11 cellular contexts compared by ENCODE assay signal in the genomic region with DNA sequence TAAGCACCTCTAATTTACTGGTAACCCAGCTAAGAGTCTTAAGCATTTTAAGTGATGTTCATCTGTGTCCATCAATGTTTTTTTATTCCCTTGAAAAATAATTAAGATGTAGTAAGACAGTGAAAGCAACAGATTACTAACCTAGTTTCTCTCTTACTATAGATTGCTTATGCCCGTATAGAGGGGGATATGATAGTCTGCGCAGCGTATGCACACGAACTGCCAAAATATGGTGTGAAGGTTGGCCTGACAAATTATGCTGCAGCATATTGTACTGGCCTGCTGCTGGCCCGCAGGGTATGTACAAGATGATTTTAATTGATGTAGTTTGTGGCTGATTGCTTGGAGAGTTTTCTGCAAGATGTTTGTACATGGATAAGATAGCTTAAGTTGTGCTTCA. TPM values are rescaled to one million over a fixed set of nuclear protein-coding genes. Genes with fewer than 3 reads are reported as not detected.
A peak's percentile ranks its signal among the peaks of the same experiment; 100 is the strongest.
DNase-seq lines count a peak whose midpoint lies in the region; ATAC-seq and TF ChIP-seq lines count a peak whose summit lies in the region.
"Had no signal": no experiment of that assay in that cellular context is flagged by ENCODE, and none has a peak within 500 bp of the region (broad histone marks: within the 10 kb centered on the region; RNA-seq: fewer than 3 reads in every experiment).

No MANE protein-coding gene starts in this region.

- TF ChIP-seq EP300 in neural cell (conservative IDR thresholded peaks at IDR 0.05; ENCODE audit: poor library complexity, severe bottlenecking): no peak

- TF ChIP-seq RAD21 in neural cell (conservative IDR thresholded peaks at IDR 0.05): no peak

- H3K4me1 ChIP-seq in duodenal mucosa (ENCODE audit: control insufficient read depth in 1 of 2, insufficient read depth in 2 of 2, low read length in 2 of 2) (peaks cover 29 to 30% of the 10 kb centered on the region in 2 donors), upper lobe of right lung (peaks cover 36% of the 10 kb centered on the region)

- H3K27ac ChIP-seq in duodenal mucosa (ENCODE audit: low read depth, low read length) (no peak overlapping the region), neural cell (ENCODE audit: low read length) (no peak overlapping the region), upper lobe of right lung (no peak overlapping the region)

- H3K27me3 ChIP-seq in GM06990 (replicated peaks; ENCODE audit: control insufficient read depth, insufficient read depth, low read length): no peaks in the 10 kb centered on the region
- H3K27me3 ChIP-seq in duodenal mucosa (ENCODE audit: control insufficient read depth in 1 of 2, insufficient read depth in 2 of 2, low read length in 2 of 2): no peaks in the 10 kb centered on the region
- no peaks in the 10 kb centered on the region for H3K27me3 ChIP-seq in neural cell (ENCODE audit: insufficient read depth, low read depth, low read length)
- no peaks in the 10 kb centered on the region for H3K27me3 ChIP-seq in upper lobe of right lung
- H3K27me3 ChIP-seq: stomach had no signal

- no peaks in the 10 kb centered on the region for H3K9me2 ChIP-seq in neural cell (ENCODE audit: insufficient read depth, low read length)

- peaks cover 29% of the 10 kb centered on the region for H4K20me1 ChIP-seq in neural cell (ENCODE audit: insufficient read depth)

- H3K79me2 ChIP-seq in neural cell (replicated peaks; ENCODE audit: insufficient read depth, low read length): peaks cover 72% of the 10 kb centered on the region

- no peaks in the 10 kb centered on the region for H3F3A ChIP-seq in neural cell (ENCODE audit: insufficient read depth, low read length, poor library complexity, severe bottlenecking)

- H3K36me3 ChIP-seq in GM06990 (ENCODE audit: control insufficient read depth, insufficient read depth, low read length) (peaks cover 15% of the 10 kb centered on the region), duodenal mucosa (ENCODE audit: control insufficient read depth in 1 of 2, insufficient read depth in 2 of 2, low read length in 2 of 2) (peaks cover 39 to 62% of the 10 kb centered on the region in 2 donors), neural cell (ENCODE audit: insufficient read depth, low read length) (no peaks in the 10 kb centered on the region), upper lobe of right lung (peaks cover 62% of the 10 kb centered on the region)

- no peaks in the 10 kb centered on the region for H3K9me3 ChIP-seq in duodenal mucosa (ENCODE audit: control insufficient read depth in 1 of 2, low read length in 2 of 2)
- H3K9me3 ChIP-seq in neural cell (ENCODE audit: low read length): no peaks in the 10 kb centered on the region
- no peaks in the 10 kb centered on the region for H3K9me3 ChIP-seq in upper lobe of right lung
- H3K9me3 ChIP-seq: stomach had no signal

- H3K4me3 ChIP-seq in GM06990 (replicated peaks; ENCODE audit: low read depth, low read length) (peak overlapping the region; percentile 100), NB4 (ENCODE audit: low read depth, low read length) (peak overlapping the region; percentile 98), duodenal mucosa (ENCODE audit: low read depth in 1 of 2, low read length in 2 of 2) (peak overlapping the region; percentile 16 to 90), neural cell (ENCODE audit: low read length) (peak overlapping the region; percentile 93), upper lobe of right lung (no peak overlapping the region)

- DNase-seq in GM06990 (ENCODE audit: extremely low read depth, insufficient read length): no peak
- no peak for DNase-seq in NB4 (ENCODE audit: low read depth)
- DNase-seq in posterior vena cava (ENCODE audit: low spot score): no peak
- DNase-seq in mucosa of gallbladder (ENCODE audit: low spot score): no peak
- DNase-seq in upper lobe of right lung: no peak
- no peak for DNase-seq in iPS-NIHi7 (ENCODE audit: extremely low spot score)
- DNase-seq: cortex of kidney, stomach had no signal

- H2AFZ ChIP-seq in neural cell (ENCODE audit: low read depth, low read length): no peak overlapping the region

- TF ChIP-seq CTCF in GM06990 (IDR thresholded peaks at IDR 0.05; ENCODE audit: insufficient read depth, low read length, poor library complexity, severe bottlenecking) (no peak), NB4 (IDR thresholded peaks at IDR 0.05; ENCODE audit: low read depth, low read length) (no peak), neural cell (IDR thresholded peaks at IDR 0.05; ENCODE audit: poor library complexity, severe bottlenecking) (no peak), upper lobe of right lung (IDR thresholded peaks at IDR 0.05) (no peak)

- no peak overlapping the region for H3K4me2 ChIP-seq in neural cell (ENCODE audit: low read length)

- no peak for ATAC-seq in upper lobe of right lung
- ATAC-seq: Panc1 had no signal

- H3K9ac ChIP-seq in duodenal mucosa (ENCODE audit: low read depth in 1 of 2, low read length in 2 of 2): peak overlapping the region in 1 of 2 donors; percentile 90
- no peak overlapping the region for H3K9ac ChIP-seq in neural cell (ENCODE audit: low read length)

- no peak for TF ChIP-seq POLR2A in NB4 (IDR thresholded peaks at IDR 0.05; ENCODE audit: extremely low read depth, insufficient read length)

- intact Hi-C loops in posterior vena cava (cut with DNase I) (loop anchor here in 1 of 2 donors (10.0 kb wide), 1 partner anchor 200 kb away; no protein-coding TSS in a partner anchor), upper lobe of right lung (cut with DNase I) (no loop called here)

TF ChIP-seq in neural cell, 6 proteins besides CTCF, POLR2A, EP300 and RAD21:
- TF ChIP-seq MXI1 (conservative IDR thresholded peaks at IDR 0.05; ENCODE audit: poor library complexity, severe bottlenecking): no peak
- TF ChIP-seq TAF1 (IDR thresholded peaks at IDR 0.05; ENCODE audit: low read depth): no peak
- no peak for TF ChIP-seq SMC3 (conservative IDR thresholded peaks at IDR 0.05; ENCODE audit: poor library complexity)
- TF ChIP-seq, protein P1, sequence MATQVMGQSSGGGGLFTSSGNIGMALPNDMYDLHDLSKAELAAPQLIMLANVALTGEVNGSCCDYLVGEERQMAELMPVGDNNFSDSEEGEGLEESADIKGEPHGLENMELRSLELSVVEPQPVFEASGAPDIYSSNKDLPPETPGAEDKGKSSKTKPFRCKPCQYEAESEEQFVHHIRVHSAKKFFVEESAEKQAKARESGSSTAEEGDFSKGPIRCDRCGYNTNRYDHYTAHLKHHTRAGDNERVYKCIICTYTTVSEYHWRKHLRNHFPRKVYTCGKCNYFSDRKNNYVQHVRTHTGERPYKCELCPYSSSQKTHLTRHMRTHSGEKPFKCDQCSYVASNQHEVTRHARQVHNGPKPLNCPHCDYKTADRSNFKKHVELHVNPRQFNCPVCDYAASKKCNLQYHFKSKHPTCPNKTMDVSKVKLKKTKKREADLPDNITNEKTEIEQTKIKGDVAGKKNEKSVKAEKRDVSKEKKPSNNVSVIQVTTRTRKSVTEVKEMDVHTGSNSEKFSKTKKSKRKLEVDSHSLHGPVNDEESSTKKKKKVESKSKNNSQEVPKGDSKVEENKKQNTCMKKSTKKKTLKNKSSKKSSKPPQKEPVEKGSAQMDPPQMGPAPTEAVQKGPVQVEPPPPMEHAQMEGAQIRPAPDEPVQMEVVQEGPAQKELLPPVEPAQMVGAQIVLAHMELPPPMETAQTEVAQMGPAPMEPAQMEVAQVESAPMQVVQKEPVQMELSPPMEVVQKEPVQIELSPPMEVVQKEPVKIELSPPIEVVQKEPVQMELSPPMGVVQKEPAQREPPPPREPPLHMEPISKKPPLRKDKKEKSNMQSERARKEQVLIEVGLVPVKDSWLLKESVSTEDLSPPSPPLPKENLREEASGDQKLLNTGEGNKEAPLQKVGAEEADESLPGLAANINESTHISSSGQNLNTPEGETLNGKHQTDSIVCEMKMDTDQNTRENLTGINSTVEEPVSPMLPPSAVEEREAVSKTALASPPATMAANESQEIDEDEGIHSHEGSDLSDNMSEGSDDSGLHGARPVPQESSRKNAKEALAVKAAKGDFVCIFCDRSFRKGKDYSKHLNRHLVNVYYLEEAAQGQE (IDR thresholded peaks at IDR 0.05; ENCODE audit: borderline replicate concordance): no peak
- no peak for TF ChIP-seq EZH2 (IDR thresholded peaks at IDR 0.05; ENCODE audit: borderline replicate concordance, insufficient read depth, low read length, poor library complexity, severe bottlenecking)
- no peak for TF ChIP-seq POLR2AphosphoS5 (IDR thresholded peaks at IDR 0.05)

RNA-seq across cellular contexts. Expression of a gene that starts 2.8 kb away (rescaled TPM):
- 1,461 and 1,645 TPM in 2 replicates for polyA plus RNA-seq in neural cell
- 882 and 1,045 TPM in 2 replicates for polyA minus RNA-seq in neural cell
- total RNA-seq in posterior vena cava: 100 to 1,000 TPM; 735 to 805 TPM
- 695 TPM for total RNA-seq in mucosa of gallbladder
- total RNA-seq in upper lobe of right lung: 711 TPM

RNA-seq across cellular contexts. Expression of a gene that starts 49.7 kb away (rescaled TPM):
- polyA plus RNA-seq in neural cell: 7.5 and 8.5 TPM in 2 replicates
- 37.5 and 40.5 TPM in 2 replicates for polyA minus RNA-seq in neural cell
- total RNA-seq in posterior vena cava: 10 to 100 TPM; 47.4 to 54.3 TPM
- total RNA-seq in mucosa of gallbladder: 39.2 TPM
- 43.7 TPM for total RNA-seq in upper lobe of right lung
